1 cellular context compared by ENCODE assay signal in the genomic region with DNA sequence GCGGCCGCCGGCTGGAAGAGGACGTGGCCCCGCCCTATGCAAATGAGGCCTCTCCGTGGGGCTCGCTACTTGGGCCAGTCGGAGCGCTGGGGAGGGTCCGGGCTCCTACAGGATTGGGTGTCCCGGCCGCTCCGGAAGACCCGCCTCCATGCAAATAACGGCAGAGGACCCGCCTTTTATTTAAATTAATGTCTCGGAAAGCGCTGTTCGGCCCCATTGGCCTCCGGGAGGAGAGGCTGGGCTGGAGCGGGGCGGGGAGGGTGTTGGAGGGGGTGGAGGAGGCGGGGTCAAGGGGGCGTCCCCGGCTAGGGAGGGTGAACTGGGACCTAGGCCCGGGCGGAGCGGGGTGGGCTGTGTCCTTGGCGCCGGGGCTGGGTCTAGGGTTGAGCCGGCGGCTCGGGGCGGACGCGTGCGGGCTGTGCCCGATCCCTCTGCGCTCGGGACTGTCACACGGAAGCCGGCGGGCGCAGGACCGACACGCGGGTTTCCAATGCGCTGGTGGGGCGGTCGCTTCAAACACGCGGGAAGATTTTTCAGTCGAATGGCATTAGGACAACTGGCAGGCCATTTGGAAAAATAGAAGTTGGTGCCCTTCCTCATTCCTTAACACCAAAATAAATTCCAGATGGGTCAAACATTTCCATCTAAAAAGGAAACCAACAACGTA.
TF ChIP-seq lines count a peak whose summit lies in the region.

No MANE protein-coding gene starts in this region.

TF ChIP-seq in H1, 55 proteins besides CTCF, POLR2A, EP300 and RAD21:
- TF ChIP-seq TAF7 (optimal IDR thresholded peaks at IDR 0.05; ENCODE audit: borderline replicate concordance, low read depth, low read length) = peak; percentile 32
- TF ChIP-seq CHD2 (IDR thresholded peaks at IDR 0.05; ENCODE audit: low read length) = 0 out of 2 replicates have a peak, but pooled peaks have one; percentile 9
- 0 out of 2 replicates have a peak, but pooled peaks have one; percentile 7 for TF ChIP-seq TEAD4 (IDR thresholded peaks at IDR 0.05; ENCODE audit: low read depth, low read length)
- TF ChIP-seq BCL11A (IDR thresholded peaks at IDR 0.05; ENCODE audit: low read depth in 2 of 2, low read length in 2 of 2) = no peak
- TF ChIP-seq, protein P1, sequence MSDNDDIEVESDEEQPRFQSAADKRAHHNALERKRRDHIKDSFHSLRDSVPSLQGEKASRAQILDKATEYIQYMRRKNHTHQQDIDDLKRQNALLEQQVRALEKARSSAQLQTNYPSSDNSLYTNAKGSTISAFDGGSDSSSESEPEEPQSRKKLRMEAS (IDR thresholded peaks at IDR 0.05) = peak; percentile 76
- TF ChIP-seq SP1 (IDR thresholded peaks at IDR 0.05; ENCODE audit: low read depth, low read length) = peak; percentile 83
- TF ChIP-seq, protein P2, sequence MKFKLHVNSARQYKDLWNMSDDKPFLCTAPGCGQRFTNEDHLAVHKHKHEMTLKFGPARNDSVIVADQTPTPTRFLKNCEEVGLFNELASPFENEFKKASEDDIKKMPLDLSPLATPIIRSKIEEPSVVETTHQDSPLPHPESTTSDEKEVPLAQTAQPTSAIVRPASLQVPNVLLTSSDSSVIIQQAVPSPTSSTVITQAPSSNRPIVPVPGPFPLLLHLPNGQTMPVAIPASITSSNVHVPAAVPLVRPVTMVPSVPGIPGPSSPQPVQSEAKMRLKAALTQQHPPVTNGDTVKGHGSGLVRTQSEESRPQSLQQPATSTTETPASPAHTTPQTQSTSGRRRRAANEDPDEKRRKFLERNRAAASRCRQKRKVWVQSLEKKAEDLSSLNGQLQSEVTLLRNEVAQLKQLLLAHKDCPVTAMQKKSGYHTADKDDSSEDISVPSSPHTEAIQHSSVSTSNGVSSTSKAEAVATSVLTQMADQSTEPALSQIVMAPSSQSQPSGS (IDR thresholded peaks at IDR 0.05; ENCODE audit: low read length) = no peak
- 0 out of 2 replicates have a peak, but pooled peaks have one; percentile 20 for TF ChIP-seq POLR2AphosphoS5 (IDR thresholded peaks at IDR 0.05; ENCODE audit: low read depth, low read length)
- TF ChIP-seq, protein P3, sequence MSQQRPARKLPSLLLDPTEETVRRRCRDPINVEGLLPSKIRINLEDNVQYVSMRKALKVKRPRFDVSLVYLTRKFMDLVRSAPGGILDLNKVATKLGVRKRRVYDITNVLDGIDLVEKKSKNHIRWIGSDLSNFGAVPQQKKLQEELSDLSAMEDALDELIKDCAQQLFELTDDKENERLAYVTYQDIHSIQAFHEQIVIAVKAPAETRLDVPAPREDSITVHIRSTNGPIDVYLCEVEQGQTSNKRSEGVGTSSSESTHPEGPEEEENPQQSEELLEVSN (IDR thresholded peaks at IDR 0.05) = peak; percentile 40; the same call in 1 of the 2 replicates
- peak; percentile 28 for TF ChIP-seq KDM4A (IDR thresholded peaks at IDR 0.05; ENCODE audit: low read depth, low read length, severe bottlenecking)
- TF ChIP-seq BACH1 (IDR thresholded peaks at IDR 0.05; ENCODE audit: low read length) = peak; percentile 73
- peak; percentile 49; the same call in 1 of the 2 replicates for TF ChIP-seq PHF8 (conservative IDR thresholded peaks at IDR 0.05; ENCODE audit: low read depth, low read length)
- TF ChIP-seq RXRA (IDR thresholded peaks at IDR 0.05; ENCODE audit: insufficient read depth, low read depth, low read length) = no peak
- TF ChIP-seq NANOG (IDR thresholded peaks at IDR 0.05; ENCODE audit: insufficient read depth, low read depth, low read length, poor library complexity, severe bottlenecking) = no peak
- TF ChIP-seq JUND (IDR thresholded peaks at IDR 0.05; ENCODE audit: low read length) = no peak
- TF ChIP-seq CREB1 (IDR thresholded peaks at IDR 0.05) = no peak
- TF ChIP-seq TBP (IDR thresholded peaks at IDR 0.05; ENCODE audit: low read depth, low read length) = peak; percentile 51; the same call in 1 of the 2 replicates
- peak in 1 of 2 experiments; percentile 71; a peak in 1 of 4 replicates for TF ChIP-seq HDAC2 (IDR thresholded peaks at IDR 0.05; ENCODE audit: borderline replicate concordance in 1 of 2, low read depth in 2 of 2, low read length in 2 of 2)
- TF ChIP-seq SIN3A (conservative IDR thresholded peaks at IDR 0.05 in 1 of 2, IDR thresholded peaks at IDR 0.05 in 1 of 2; ENCODE audit: low read depth in 1 of 2, low read length in 2 of 2) = no peak
- TF ChIP-seq EGR1 (IDR thresholded peaks at IDR 0.05; ENCODE audit: borderline replicate concordance, low read depth, low read length) = no peak
- peak; percentile 7; the same call in 1 of the 2 replicates for TF ChIP-seq YY1 (IDR thresholded peaks at IDR 0.05; ENCODE audit: low read depth, low read length)
TF ChIP-seq in H1: peak in this region for 13.
